18 cellular contexts compared by ENCODE assay signal in genomic region chr11:33315822-33316221, GRCh38.
"Had no signal": no experiment of that assay in that cellular context is flagged by ENCODE, and none has a peak within 500 bp of the region (broad histone marks: within the 10 kb centered on the region; RNA-seq: fewer than 3 reads in every experiment).

No MANE protein-coding gene starts in this region.

- H3K9me3 ChIP-seq: pancreas, transverse colon had no signal

- H3K4me3 ChIP-seq: pancreas, transverse colon had no signal

- FAIRE-seq: astrocyte, bronchial epithelial cell, colon, pancreas had no signal

- H3K27me3 ChIP-seq: pancreas, transverse colon had no signal

- H3K36me3 ChIP-seq: pancreas, transverse colon had no signal

- ATAC-seq: activated CD4-positive, CD25-positive, alpha-beta regulatory T cell treated with anti-CD3 and anti-CD28 coated beads, Interleukin-2, amount 50 U/mL, for 24 hours; esophagus mucosa; naive thymus-derived CD8-positive, alpha-beta T cell; pancreas had no signal

- H3K27ac ChIP-seq: pancreas, transverse colon had no signal

- DNase-seq: activated CD4-positive, alpha-beta T cell treated with anti-CD3 and anti-CD28 coated beads, Interleukin-2, amount 50 U/mL, for 1 hour; activated naive CD4-positive, alpha-beta T cell treated with anti-CD3 and anti-CD28 coated beads, Interleukin-2, amount 10 ng/mL, durations not matched to agents 7 days and 5 days; activated T-cell treated with anti-CD3 and anti-CD28 coated beads for 4 hours; foreskin melanocyte; head of caudate nucleus; islet precursor cell; naive thymus-derived CD8-positive, alpha-beta T cell; pancreas; stimulated activated CD4-positive, alpha-beta T cell treated with anti-CD3 and anti-CD28 coated beads, Interleukin-15, amount 100 ng/mL, for 24 hours; stimulated activated CD4-positive, alpha-beta T cell treated with anti-CD3 and anti-CD28 coated beads, Interleukin-4, amount 100 ng/mL, for 24 hours; stimulated activated naive CD4-positive, alpha-beta T cell; substantia nigra; transverse colon had no signal
